17 cellular contexts compared by ENCODE assay signal in the genomic region with DNA sequence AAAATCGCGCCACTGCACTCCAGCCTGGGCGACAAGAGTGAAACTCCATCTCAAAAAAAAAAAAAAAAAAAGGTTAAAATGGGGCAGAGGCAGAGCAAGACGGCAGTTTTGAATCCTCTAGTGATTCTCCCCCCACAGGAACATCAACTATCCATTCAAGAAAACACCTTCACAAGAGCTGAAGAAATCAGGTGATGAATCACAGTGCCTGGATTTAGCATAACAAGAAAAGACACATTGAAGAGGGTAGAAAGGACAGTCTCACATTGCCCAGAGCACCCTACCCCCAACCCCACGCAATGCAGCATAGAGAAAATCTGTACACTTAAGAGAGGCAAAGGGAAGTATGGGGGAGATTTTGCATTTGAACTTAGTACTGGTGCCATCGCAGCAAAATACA. TPM values are rescaled to one million over a fixed set of nuclear protein-coding genes. Genes with fewer than 3 reads are reported as not detected.
DNase-seq lines count a peak whose midpoint lies in the region; ATAC-seq and TF ChIP-seq lines count a peak whose summit lies in the region.
"Had no signal": no experiment of that assay in that cellular context is flagged by ENCODE, and none has a peak within 500 bp of the region (broad histone marks: within the 10 kb centered on the region; RNA-seq: fewer than 3 reads in every experiment).

No MANE protein-coding gene starts in this region.

- H3K4me3 Mint-ChIP-seq in activated T-helper 17 cell treated with anti-CD3 and anti-CD28 coated beads, Interleukin-2, amount 50 U/mL, for 72 hours, result no peak overlapping the region
- H3K4me3 Mint-ChIP-seq in activated CD8-positive, alpha-beta T cell treated with anti-CD3 and anti-CD28 coated beads for 36 hours, result no peak overlapping the region
- H3K4me3 Mint-ChIP-seq: CD4-positive, alpha-beta memory T cell; IgD-negative memory B cell had no signal

- no peaks in the 10 kb centered on the region for H3K27me3 Mint-ChIP-seq in activated T-helper 17 cell treated with anti-CD3 and anti-CD28 coated beads, Interleukin-2, amount 50 U/mL, for 72 hours
- no peaks in the 10 kb centered on the region for H3K27me3 Mint-ChIP-seq in activated CD8-positive, alpha-beta T cell treated with anti-CD3 and anti-CD28 coated beads for 36 hours
- H3K27me3 Mint-ChIP-seq: CD4-positive, alpha-beta memory T cell; IgD-negative memory B cell had no signal

- peak overlapping the region; percentile 2; the same call in 1 of the 2 replicates for H3K27ac ChIP-seq in HUES6 (ENCODE audit: low read depth, low read length)
- H3K27ac ChIP-seq: A549, C4-2B, HL-60 had no signal

- POLR2A ChIA-PET in activated CD8-positive, alpha-beta T cell treated with anti-CD3 and anti-CD28 coated beads for 36 hours (lab: Charles Lee), result interaction anchor here (0.7 kb wide), 1 partner anchor 55 kb away, joined by 3 read pairs; no protein-coding TSS in a partner anchor

- peak overlapping the region; percentile 55 for H3K9ac ChIP-seq in HUES6 (ENCODE audit: low read length)

- no peaks in the 10 kb centered on the region for H3K9me3 Mint-ChIP-seq in activated T-helper 17 cell treated with anti-CD3 and anti-CD28 coated beads, Interleukin-2, amount 50 U/mL, for 72 hours
- no peaks in the 10 kb centered on the region for H3K9me3 Mint-ChIP-seq in activated CD8-positive, alpha-beta T cell treated with anti-CD3 and anti-CD28 coated beads for 36 hours
- H3K9me3 Mint-ChIP-seq: IgD-negative memory B cell had no signal

- H3K27me3 ChIP-seq in HUES6 (ENCODE audit: control insufficient read depth, insufficient read depth, low read length), result no peaks in the 10 kb centered on the region

- CTCF ChIA-PET in activated CD8-positive, alpha-beta T cell treated with anti-CD3 and anti-CD28 coated beads for 36 hours (lab: Charles Lee), result interaction anchor here (1.1 to 3.4 kb wide), 4 partner anchors 16 to 169 kb away, joined by 4 to 20 read pairs (median 4); no protein-coding TSS in a partner anchor

- DNase-seq in iPS DF 19.7 (ENCODE audit: low read depth, low spot score) (peak; percentile 38), NCI-H1930 (lab: John Stamatoyannopoulos, UW) (no peak)
- no peak for DNase-seq in activated CD8-positive, alpha-beta T cell treated with anti-CD3 and anti-CD28 coated beads for 36 hours
- DNase-seq: BE2C; CD4-positive, alpha-beta memory T cell; DMS153; DND-41; GDM1 had no signal

- intact Hi-C loops in activated CD8-positive, alpha-beta T cell treated with anti-CD3 and anti-CD28 coated beads for 36 hours (cut with micrococcal nuclease), result loop anchor here (5.0 kb wide), 2 partner anchors 129 to 144 kb away; no protein-coding TSS in a partner anchor

- no peaks in the 10 kb centered on the region for H3K36me3 Mint-ChIP-seq in activated T-helper 17 cell treated with anti-CD3 and anti-CD28 coated beads, Interleukin-2, amount 50 U/mL, for 72 hours (ENCODE audit: low read depth)
- H3K36me3 Mint-ChIP-seq in activated CD8-positive, alpha-beta T cell treated with anti-CD3 and anti-CD28 coated beads for 36 hours (ENCODE audit: low read depth), result no peaks in the 10 kb centered on the region
- H3K36me3 Mint-ChIP-seq: IgD-negative memory B cell had no signal

- peaks cover 13% of the 10 kb centered on the region for H3K4me1 Mint-ChIP-seq in activated T-helper 17 cell treated with anti-CD3 and anti-CD28 coated beads, Interleukin-2, amount 50 U/mL, for 72 hours
- H3K4me1 Mint-ChIP-seq in activated CD8-positive, alpha-beta T cell treated with anti-CD3 and anti-CD28 coated beads for 36 hours (ENCODE audit: low read depth), result peaks cover 3% of the 10 kb centered on the region

- peak overlapping the region; percentile 14 for H3K27ac Mint-ChIP-seq in activated T-helper 17 cell treated with anti-CD3 and anti-CD28 coated beads, Interleukin-2, amount 50 U/mL, for 72 hours
- no peak overlapping the region for H3K27ac Mint-ChIP-seq in activated CD8-positive, alpha-beta T cell treated with anti-CD3 and anti-CD28 coated beads for 36 hours
- H3K27ac Mint-ChIP-seq: IgD-negative memory B cell had no signal

- peaks cover 15% of the 10 kb centered on the region for H3K4me1 ChIP-seq in HUES6 (ENCODE audit: control insufficient read depth, insufficient read depth, low read length)
- H3K4me1 ChIP-seq: A549, BE2C had no signal

- H3K36me3 ChIP-seq in HUES6 (ENCODE audit: control insufficient read depth, insufficient read depth, low read length), result no peaks in the 10 kb centered on the region
- H3K36me3 ChIP-seq: BE2C had no signal

- no peak overlapping the region for H3K4me3 ChIP-seq in HUES6 (ENCODE audit: low read depth, low read length)
- H3K4me3 ChIP-seq: A549 had no signal

- no peak for TF ChIP-seq CTCF in activated CD8-positive, alpha-beta T cell treated with anti-CD3 and anti-CD28 coated beads for 36 hours (IDR thresholded peaks at IDR 0.05)

- ATAC-seq in activated T-helper 17 cell treated with anti-CD3 and anti-CD28 coated beads, Interleukin-2, amount 50 U/mL, for 72 hours (replicated peaks), result no peak
- ATAC-seq in activated CD8-positive, alpha-beta T cell treated with anti-CD3 and anti-CD28 coated beads for 36 hours, result no peak
- no peak for ATAC-seq in HG03175 (IDR thresholded peaks at IDR 0.05; ENCODE audit: unreplicated experiment)
- ATAC-seq: HCT116 had no signal

- peaks cover 2% of the 10 kb centered on the region; the same call in 1 of the 2 replicates for H3K9me3 ChIP-seq in HUES6 (ENCODE audit: control insufficient read depth, insufficient read depth, low read depth, low read length)
- H3K9me3 ChIP-seq: BE2C had no signal

RNA-seq across cellular contexts. Expression of gene RNF43, which starts 28.8 kb away (rescaled TPM):
- total RNA-seq in activated T-helper 17 cell treated with anti-CD3 and anti-CD28 coated beads, Interleukin-2, amount 50 U/mL, for 72 hours, result under 1 TPM; 0.71 to 0.85 TPM
- total RNA-seq in activated CD8-positive, alpha-beta T cell treated with anti-CD3 and anti-CD28 coated beads for 36 hours, result 1 to 10 TPM in 1 of 2 experiments, under 1 TPM in 1; 0.34 to 1.1 TPM

RNA-seq across cellular contexts. Expression of gene HSF5, which starts 42.1 kb away (rescaled TPM):
- total RNA-seq in activated T-helper 17 cell treated with anti-CD3 and anti-CD28 coated beads, Interleukin-2, amount 50 U/mL, for 72 hours, result 1 to 10 TPM; 1.2 to 2.6 TPM
- 1 to 10 TPM; 3.2 to 3.9 TPM for total RNA-seq in activated CD8-positive, alpha-beta T cell treated with anti-CD3 and anti-CD28 coated beads for 36 hours
- total RNA-seq: H4 had no signal
